In the genomic region with DNA sequence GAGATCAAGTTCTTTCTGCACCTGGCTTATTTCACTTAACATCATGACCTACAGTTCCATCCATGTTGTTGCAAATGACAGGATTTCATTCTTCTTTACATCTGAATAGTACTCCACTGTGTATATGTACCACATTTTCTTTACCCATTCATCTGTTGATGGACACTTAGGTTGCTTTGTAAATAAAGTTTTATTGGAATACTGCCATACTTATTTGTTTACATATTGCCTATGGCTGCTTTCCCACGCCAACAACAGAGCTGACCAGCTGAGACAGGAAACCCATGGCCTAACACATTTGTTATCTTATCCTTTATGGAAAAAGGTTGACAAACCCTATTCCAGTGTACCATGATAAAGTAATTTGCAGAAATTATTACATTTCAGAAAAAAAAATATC, we compare ENCODE assay signal across 20 cellular contexts.
DNase-seq lines count a peak whose midpoint lies in the region; TF ChIP-seq lines count a peak whose summit lies in the region.
"Had no signal": no experiment of that assay in that cellular context is flagged by ENCODE, and none has a peak within 500 bp of the region (broad histone marks: within the 10 kb centered on the region; RNA-seq: fewer than 3 reads in every experiment).

No MANE protein-coding gene starts in this region.

- H2AFZ ChIP-seq in neural progenitor cell (replicated peaks): no peak overlapping the region

- POLR2A ChIA-PET in HEK293 (lab: Yijun Ruan, JAX): no interaction called here

- H3K9ac ChIP-seq in neural progenitor cell: no peak overlapping the region
- H3K9ac ChIP-seq: BLaER1 treated with 17β-estradiol and CSF1 and Interleukin-3, amounts not matched to agents 10 nM and 100 nM had no signal

- peaks cover 2% of the 10 kb centered on the region for H3K27me3 Mint-ChIP-seq in neural progenitor cell (ENCODE audit: insufficient read depth, low read depth)

- H4K20me1 ChIP-seq in neural progenitor cell (ENCODE audit: low read depth): peaks cover 87% of the 10 kb centered on the region
- H4K20me1 ChIP-seq: BLaER1 treated with 17β-estradiol and CSF1 and Interleukin-3, amounts not matched to agents 10 nM and 100 nM had no signal

- 96% methylated on average over 1 of the region's 1 CpG for WGBS in esophagus muscularis mucosa

- TF ChIP-seq EP300 in esophagus muscularis mucosa (IDR thresholded peaks at IDR 0.05): no peak

- H3K9me3 Mint-ChIP-seq in neural progenitor cell: peaks cover 1% of the 10 kb centered on the region
- H3K9me3 Mint-ChIP-seq: CD4-positive, alpha-beta T cell; CD8-positive, alpha-beta T cell had no signal

- DNase-seq in dermis blood vessel endothelial cell (peak; percentile 20), esophagus muscularis mucosa (ENCODE audit: extremely low spot score) (peak; percentile 12), neural progenitor cell (ENCODE audit: low spot score) (no peak), MG63 (no peak), cortex of kidney (lab: John Stamatoyannopoulos, UW) (no peak), hepatic stellate cell (ENCODE audit: low spot score) (no peak), dedifferentiated amniotic fluid mesenchymal stem cell (ENCODE audit: extremely low spot score) (no peak)
- DNase-seq: AML-193; Caco-2; Calu3; CD4-positive, alpha-beta T cell; CD8-positive, alpha-beta T cell; DMS79 treated with DMSO at 0.1 percent for 48 hours; GF-D8 had no signal

- H3K4me1 Mint-ChIP-seq in neural progenitor cell: peaks cover 50% of the 10 kb centered on the region

- peak overlapping the region; percentile 1 for H3K27ac Mint-ChIP-seq in neural progenitor cell
- H3K27ac Mint-ChIP-seq: B cell; CD4-positive, alpha-beta T cell; CD8-positive, alpha-beta T cell had no signal

- TF ChIP-seq POLR2A in esophagus muscularis mucosa (IDR thresholded peaks at IDR 0.05; ENCODE audit: low read depth): no peak

- no peak overlapping the region for H3K4me3 Mint-ChIP-seq in neural progenitor cell
- H3K4me3 Mint-ChIP-seq: B cell; CD4-positive, alpha-beta T cell; CD8-positive, alpha-beta T cell had no signal

- no peak overlapping the region for H3K4me2 ChIP-seq in neural progenitor cell
- H3K4me2 ChIP-seq: A549; BLaER1 treated with 17β-estradiol and CSF1 and Interleukin-3, amounts not matched to agents 10 nM and 100 nM had no signal

- H3K36me3 ChIP-seq in HEK293 (ENCODE audit: control insufficient read depth in 2 of 2, insufficient read depth in 1 of 2, low read length in 2 of 2) (no peaks in the 10 kb centered on the region), esophagus muscularis mucosa (no peaks in the 10 kb centered on the region), neural progenitor cell (peaks cover 2% of the 10 kb centered on the region), MG63 (no peaks in the 10 kb centered on the region)

- H3K4me3 ChIP-seq in HEK293 (ENCODE audit: low read depth, low read length): no peak overlapping the region
- H3K4me3 ChIP-seq in esophagus muscularis mucosa: no peak overlapping the region
- no peak overlapping the region for H3K4me3 ChIP-seq in neural progenitor cell
- H3K4me3 ChIP-seq in MG63: no peak overlapping the region
- H3K4me3 ChIP-seq: A549; BLaER1 treated with 17β-estradiol and CSF1 and Interleukin-3, amounts not matched to agents 10 nM and 100 nM had no signal

- H3K9me3 ChIP-seq in HEK293 (ENCODE audit: control insufficient read depth, insufficient read depth, low read depth, low read length) (no peaks in the 10 kb centered on the region), esophagus muscularis mucosa (no peaks in the 10 kb centered on the region), neural progenitor cell (ENCODE audit: low read depth) (no peaks in the 10 kb centered on the region), MG63 (no peaks in the 10 kb centered on the region)
- H3K9me3 ChIP-seq: A549, Caco-2 had no signal

- peaks cover 7% of the 10 kb centered on the region for H3F3A ChIP-seq in neural progenitor cell (ENCODE audit: low read depth)

- TF ChIP-seq CTCF in HEK293 (tag by site-specific recombination; IDR thresholded peaks at IDR 0.05): no peak
- no peak for TF ChIP-seq CTCF in esophagus muscularis mucosa (IDR thresholded peaks at IDR 0.05)
- TF ChIP-seq CTCF in neural progenitor cell (IDR thresholded peaks at IDR 0.05): no peak

- CTCF ChIA-PET in HEK293 (lab: Yijun Ruan, JAX): no interaction called here

- H3K79me2 ChIP-seq in neural progenitor cell (ENCODE audit: low read depth): peaks cover 96% of the 10 kb centered on the region

- H3K4me1 ChIP-seq in HEK293 (ENCODE audit: control insufficient read depth, insufficient read depth, low read length): peaks cover 20% of the 10 kb centered on the region
- H3K4me1 ChIP-seq in esophagus muscularis mucosa: peaks cover 0 to 41% (median 29%) of the 10 kb centered on the region in 4 donors
- peaks cover 36% of the 10 kb centered on the region for H3K4me1 ChIP-seq in neural progenitor cell
- H3K4me1 ChIP-seq: A549, Caco-2 had no signal

- intact Hi-C loops in esophagus muscularis mucosa (cut with DNase I): no loop called here

- H3K27ac ChIP-seq in HEK293 (ENCODE audit: extremely low read depth, low read depth, low read length) (no peak overlapping the region), esophagus muscularis mucosa (replicated peaks in 1 of 4) (no peak overlapping the region), neural progenitor cell (no peak overlapping the region)
- H3K27ac ChIP-seq: 22Rv1; A549; BLaER1 treated with 17β-estradiol and CSF1 and Interleukin-3, amounts not matched to agents 10 nM and 100 nM; C4-2B had no signal

- peaks cover 59% of the 10 kb centered on the region for H3K36me3 Mint-ChIP-seq in neural progenitor cell
- H3K36me3 Mint-ChIP-seq: CD8-positive, alpha-beta T cell had no signal

- H3K27me3 ChIP-seq in esophagus muscularis mucosa: no peaks in the 10 kb centered on the region
- H3K27me3 ChIP-seq in neural progenitor cell: no peaks in the 10 kb centered on the region
- H3K27me3 ChIP-seq in MG63: no peaks in the 10 kb centered on the region
- H3K27me3 ChIP-seq: BLaER1 treated with 17β-estradiol and CSF1 and Interleukin-3, amounts not matched to agents 10 nM and 100 nM had no signal

TF ChIP-seq in HEK293, 187 proteins besides CTCF, POLR2A, EP300 and RAD21:
- no peak for TF ChIP-seq ZFP37 (tag by site-specific recombination; IDR thresholded peaks at IDR 0.05)
- TF ChIP-seq GLIS2 (tag by site-specific recombination; IDR thresholded peaks at IDR 0.05): no peak
- TF ChIP-seq, protein P1, sequence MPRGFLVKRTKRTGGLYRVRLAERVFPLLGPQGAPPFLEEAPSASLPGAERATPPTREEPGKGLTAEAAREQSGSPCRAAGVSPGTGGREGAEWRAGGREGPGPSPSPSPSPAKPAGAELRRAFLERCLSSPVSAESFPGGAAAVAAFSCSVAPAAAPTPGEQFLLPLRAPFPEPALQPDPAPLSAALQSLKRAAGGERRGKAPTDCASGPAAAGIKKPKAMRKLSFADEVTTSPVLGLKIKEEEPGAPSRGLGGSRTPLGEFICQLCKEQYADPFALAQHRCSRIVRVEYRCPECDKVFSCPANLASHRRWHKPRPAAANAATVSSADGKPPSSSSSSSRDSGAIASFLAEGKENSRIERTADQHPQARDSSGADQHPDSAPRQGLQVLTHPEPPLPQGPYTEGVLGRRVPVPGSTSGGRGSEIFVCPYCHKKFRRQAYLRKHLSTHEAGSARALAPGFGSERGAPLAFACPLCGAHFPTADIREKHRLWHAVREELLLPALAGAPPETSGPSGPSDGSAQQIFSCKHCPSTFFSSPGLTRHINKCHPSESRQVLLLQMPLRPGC (tag by site-specific recombination; IDR thresholded peaks at IDR 0.05): no peak
- no peak for TF ChIP-seq EGR2 (tag by site-specific recombination; IDR thresholded peaks at IDR 0.05; ENCODE audit: low read depth)
- TF ChIP-seq, protein P2, sequence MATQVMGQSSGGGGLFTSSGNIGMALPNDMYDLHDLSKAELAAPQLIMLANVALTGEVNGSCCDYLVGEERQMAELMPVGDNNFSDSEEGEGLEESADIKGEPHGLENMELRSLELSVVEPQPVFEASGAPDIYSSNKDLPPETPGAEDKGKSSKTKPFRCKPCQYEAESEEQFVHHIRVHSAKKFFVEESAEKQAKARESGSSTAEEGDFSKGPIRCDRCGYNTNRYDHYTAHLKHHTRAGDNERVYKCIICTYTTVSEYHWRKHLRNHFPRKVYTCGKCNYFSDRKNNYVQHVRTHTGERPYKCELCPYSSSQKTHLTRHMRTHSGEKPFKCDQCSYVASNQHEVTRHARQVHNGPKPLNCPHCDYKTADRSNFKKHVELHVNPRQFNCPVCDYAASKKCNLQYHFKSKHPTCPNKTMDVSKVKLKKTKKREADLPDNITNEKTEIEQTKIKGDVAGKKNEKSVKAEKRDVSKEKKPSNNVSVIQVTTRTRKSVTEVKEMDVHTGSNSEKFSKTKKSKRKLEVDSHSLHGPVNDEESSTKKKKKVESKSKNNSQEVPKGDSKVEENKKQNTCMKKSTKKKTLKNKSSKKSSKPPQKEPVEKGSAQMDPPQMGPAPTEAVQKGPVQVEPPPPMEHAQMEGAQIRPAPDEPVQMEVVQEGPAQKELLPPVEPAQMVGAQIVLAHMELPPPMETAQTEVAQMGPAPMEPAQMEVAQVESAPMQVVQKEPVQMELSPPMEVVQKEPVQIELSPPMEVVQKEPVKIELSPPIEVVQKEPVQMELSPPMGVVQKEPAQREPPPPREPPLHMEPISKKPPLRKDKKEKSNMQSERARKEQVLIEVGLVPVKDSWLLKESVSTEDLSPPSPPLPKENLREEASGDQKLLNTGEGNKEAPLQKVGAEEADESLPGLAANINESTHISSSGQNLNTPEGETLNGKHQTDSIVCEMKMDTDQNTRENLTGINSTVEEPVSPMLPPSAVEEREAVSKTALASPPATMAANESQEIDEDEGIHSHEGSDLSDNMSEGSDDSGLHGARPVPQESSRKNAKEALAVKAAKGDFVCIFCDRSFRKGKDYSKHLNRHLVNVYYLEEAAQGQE (tag by site-specific recombination; IDR thresholded peaks at IDR 0.05): no peak
- peak; percentile 48; the same call in 1 of the 2 replicates for TF ChIP-seq ZNF146 (tag by site-specific recombination; IDR thresholded peaks at IDR 0.05)

Comparison
In these comparisons a context has a peak if more than half of its experiments do, and no peak if none do; other contexts are left out.
1. DNase-seq: peak in dermis blood vessel endothelial cell (single experiment) and esophagus muscularis mucosa (single experiment); none in neural progenitor cell (single experiment), MG63 (single experiment), cortex of kidney (single experiment), hepatic stellate cell (single experiment) and dedifferentiated amniotic fluid mesenchymal stem cell (single experiment).